In genomic region chr20:47456952-47457724, GRCh38 we compare ENCODE assay signal across 13 cellular contexts. TPM values are rescaled to one million over a fixed set of nuclear protein-coding genes. Genes with fewer than 3 reads are reported as not detected.
DNase-seq lines count a peak whose midpoint lies in the region; ATAC-seq and TF ChIP-seq lines count a peak whose summit lies in the region.
"Had no signal": no experiment of that assay in that cellular context is flagged by ENCODE, and none has a peak within 500 bp of the region (broad histone marks: within the 10 kb centered on the region; RNA-seq: fewer than 3 reads in every experiment).

No MANE protein-coding gene starts in this region.

- H3K27me3 Mint-ChIP-seq in HFFc6 (ENCODE audit: insufficient read depth): no peaks in the 10 kb centered on the region; the same call in 1 of the 2 replicates
- H3K27me3 Mint-ChIP-seq in activated T-helper 1 cell treated with anti-CD3 and anti-CD28 coated beads, Interleukin-12 subunit alpha, Interleukin-12 subunit beta, Interleukin-2, Interleukin-4 antibody, amounts not matched to agents 30 ng/mL and 10 ng/mL and 1 ng/mL, durations not matched to agents 14 hours and 24 hours and 36 hours (ENCODE audit: insufficient read depth): peaks cover 2% of the 10 kb centered on the region

- intact Hi-C loops in activated T-helper 1 cell treated with anti-CD3 and anti-CD28 coated beads, Interleukin-12 subunit alpha, Interleukin-12 subunit beta, Interleukin-2, Interleukin-4 antibody, amounts not matched to agents 30 ng/mL and 10 ng/mL and 1 ng/mL, durations not matched to agents 14 hours and 24 hours and 36 hours (cut with micrococcal nuclease): loop anchor here (1.0 to 10.0 kb wide), 7 partner anchors 16 to 1278 kb away; partner anchors contain the start of genes NCOA3 and ZMYND8

- no peak for ATAC-seq in GM21367 (IDR thresholded peaks at IDR 0.05; ENCODE audit: unreplicated experiment)
- ATAC-seq: psoas muscle had no signal

- TF ChIP-seq CTCF in HFFc6 (IDR thresholded peaks at IDR 0.05): no peak

- H3K4me1 Mint-ChIP-seq in HFFc6 (ENCODE audit: low read depth): peaks cover 37% of the 10 kb centered on the region
- H3K4me1 Mint-ChIP-seq in activated T-helper 1 cell treated with anti-CD3 and anti-CD28 coated beads, Interleukin-12 subunit alpha, Interleukin-12 subunit beta, Interleukin-2, Interleukin-4 antibody, amounts not matched to agents 30 ng/mL and 10 ng/mL and 1 ng/mL, durations not matched to agents 14 hours and 24 hours and 36 hours (ENCODE audit: low read depth): peaks cover 44% of the 10 kb centered on the region

- peaks cover 13% of the 10 kb centered on the region for H3K9me3 Mint-ChIP-seq in HFFc6
- H3K9me3 Mint-ChIP-seq in activated T-helper 1 cell treated with anti-CD3 and anti-CD28 coated beads, Interleukin-12 subunit alpha, Interleukin-12 subunit beta, Interleukin-2, Interleukin-4 antibody, amounts not matched to agents 30 ng/mL and 10 ng/mL and 1 ng/mL, durations not matched to agents 14 hours and 24 hours and 36 hours: no peaks in the 10 kb centered on the region

- no peak overlapping the region for H3K4me3 Mint-ChIP-seq in HFFc6
- no peak overlapping the region for H3K4me3 Mint-ChIP-seq in activated T-helper 1 cell treated with anti-CD3 and anti-CD28 coated beads, Interleukin-12 subunit alpha, Interleukin-12 subunit beta, Interleukin-2, Interleukin-4 antibody, amounts not matched to agents 30 ng/mL and 10 ng/mL and 1 ng/mL, durations not matched to agents 14 hours and 24 hours and 36 hours

- H3K27ac Mint-ChIP-seq in HFFc6: peak overlapping the region; percentile 53
- peak overlapping the region; percentile 66 for H3K27ac Mint-ChIP-seq in activated T-helper 1 cell treated with anti-CD3 and anti-CD28 coated beads, Interleukin-12 subunit alpha, Interleukin-12 subunit beta, Interleukin-2, Interleukin-4 antibody, amounts not matched to agents 30 ng/mL and 10 ng/mL and 1 ng/mL, durations not matched to agents 14 hours and 24 hours and 36 hours

- in situ Hi-C loops in Caki2 (cut with HindIII; ENCODE audit: low pct_unique_long_range_greater_than_20kb, low sequenced_read_pairs): no loop called here

- peaks cover 11% of the 10 kb centered on the region for H3K36me3 Mint-ChIP-seq in HFFc6 (ENCODE audit: low read depth)
- H3K36me3 Mint-ChIP-seq in activated T-helper 1 cell treated with anti-CD3 and anti-CD28 coated beads, Interleukin-12 subunit alpha, Interleukin-12 subunit beta, Interleukin-2, Interleukin-4 antibody, amounts not matched to agents 30 ng/mL and 10 ng/mL and 1 ng/mL, durations not matched to agents 14 hours and 24 hours and 36 hours (ENCODE audit: low read depth): peaks cover 2% of the 10 kb centered on the region

- DNase-seq in Caki2 (ENCODE audit: low read depth): peak; percentile 78
- peak; percentile 68 for DNase-seq in HFFc6
- no peak for DNase-seq in activated T-helper 1 cell treated with anti-CD3 and anti-CD28 coated beads, Interleukin-12 subunit alpha, Interleukin-12 subunit beta, Interleukin-2, Interleukin-4 antibody, amounts not matched to agents 30 ng/mL and 10 ng/mL and 1 ng/mL, durations not matched to agents 14 hours and 24 hours and 36 hours (ENCODE audit: low spot score)
- peak; percentile 66 for DNase-seq in glomerular visceral epithelial cell (ENCODE audit: extremely low spot score)
- no peak for DNase-seq in GM19240 (ENCODE audit: insufficient read length, low spot score)
- no peak for DNase-seq in activated effector memory CD4-positive, alpha-beta T cell treated with anti-CD3 and anti-CD28 coated beads, Interleukin-2, amount 50 U/mL, for 16 hours
- DNase-seq in NCI-H2107 (lab: John Stamatoyannopoulos, UW): no peak
- DNase-seq: amygdala, DND-41, NCI-H69, psoas muscle, T-helper 9 cell had no signal

RNA-seq across cellular contexts. Expression of gene NCOA3, which starts 44.5 kb away (rescaled TPM):
- 26.5 and 30.2 TPM in 2 replicates for total RNA-seq in Caki2 (2014; rRNA removed; shearing (Covaris generic); ENCODE audit: low replicate concordance)
- total RNA-seq in HFFc6 (2021; fragmentation: NEBNext Ultra II Directional; extraction: Animal tissue kit (Norgen Biotek cat#: 25700)): 10 to 100 TPM; 28.6 to 40.9 (median 32.7) TPM
- total RNA-seq in activated T-helper 1 cell treated with anti-CD3 and anti-CD28 coated beads, Interleukin-12 subunit alpha, Interleukin-12 subunit beta, Interleukin-2, Interleukin-4 antibody, amounts not matched to agents 30 ng/mL and 10 ng/mL and 1 ng/mL, durations not matched to agents 14 hours and 24 hours and 36 hours: 132 and 133 TPM in 2 replicates

Comparison
In these comparisons a context has a peak if more than half of its experiments do, and no peak if none do; other contexts are left out.
1. DNase-seq: peak in Caki2 (single experiment), HFFc6 (single experiment) and glomerular visceral epithelial cell (single experiment); none in activated T-helper 1 cell treated with anti-CD3 and anti-CD28 coated beads, Interleukin-12 subunit alpha, Interleukin-12 subunit beta, Interleukin-2, Interleukin-4 antibody, amounts not matched to agents 30 ng/mL and 10 ng/mL and 1 ng/mL, durations not matched to agents 14 hours and 24 hours and 36 hours (single experiment), GM19240 (single experiment), activated effector memory CD4-positive, alpha-beta T cell treated with anti-CD3 and anti-CD28 coated beads, Interleukin-2, amount 50 U/mL, for 16 hours (single experiment) and NCI-H2107 (single experiment).